21 cellular contexts compared by ENCODE assay signal in the genomic region with DNA sequence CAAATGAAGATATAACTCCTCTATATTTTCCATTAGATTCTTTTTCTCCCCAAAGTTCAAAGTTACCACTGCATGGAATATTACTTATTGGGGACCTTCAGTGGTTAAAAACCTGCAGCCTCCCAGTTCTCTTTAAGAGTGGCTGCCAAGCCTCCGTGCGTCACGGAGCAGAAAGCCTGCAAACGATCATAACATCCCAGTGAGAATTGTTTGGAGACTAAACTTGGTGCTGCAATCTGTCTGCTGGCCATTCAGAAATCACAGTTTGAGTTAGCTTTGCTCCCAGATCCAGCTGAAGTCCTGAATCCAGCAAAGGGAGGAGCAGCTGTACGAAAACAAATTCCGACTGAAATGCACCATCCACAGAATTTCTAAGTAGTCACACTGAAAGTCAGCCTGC.
DNase-seq lines count a peak whose midpoint lies in the region; ATAC-seq, FAIRE-seq and TF ChIP-seq lines count a peak whose summit lies in the region.
"Had no signal": no experiment of that assay in that cellular context is flagged by ENCODE, and none has a peak within 500 bp of the region (broad histone marks: within the 10 kb centered on the region; RNA-seq: fewer than 3 reads in every experiment).

No MANE protein-coding gene starts in this region.

- no peak overlapping the region for H3K4me3 ChIP-seq in rectal smooth muscle tissue (ENCODE audit: low read length)
- H3K4me3 ChIP-seq in endodermal cell (ENCODE audit: low read length): no peak overlapping the region
- H3K4me3 ChIP-seq: skin epidermis had no signal

- WGBS in endodermal cell (ENCODE audit: insufficient coverage in 1 of 2, insufficient read length in 1 of 2), 2 experiments: 82 to 91% methylated on average over 4 to 6 of the region's 6 CpGs

- H3K9me3 Mint-ChIP-seq in endodermal cell: peaks cover 8% of the 10 kb centered on the region
- H3K9me3 Mint-ChIP-seq: activated naive CD4-positive, alpha-beta T cell treated with anti-CD3 and anti-CD28 coated beads, Interleukin-2, amount 50 U/mL, for 24 hours; T-helper 1 cell treated with Interleukin-12 subunit alpha and Interleukin-12 subunit beta and Interleukin-4 antibody, amounts not matched to agents 30 μg/mL and 1 μg/mL, for 36 hours had no signal

- H3K27me3 Mint-ChIP-seq in endodermal cell (ENCODE audit: insufficient read depth): peaks cover 5% of the 10 kb centered on the region

- no peak overlapping the region for H3K27ac Mint-ChIP-seq in endodermal cell
- H3K27ac Mint-ChIP-seq: activated naive CD4-positive, alpha-beta T cell treated with anti-CD3 and anti-CD28 coated beads, Interleukin-2, amount 50 U/mL, for 24 hours; stimulated activated naive CD8-positive, alpha-beta T cell treated with anti-CD3 and anti-CD28 coated beads, Interleukin-15, amount 100 ng/mL, for 72 hours; T-helper 1 cell treated with Interleukin-12 subunit alpha and Interleukin-12 subunit beta and Interleukin-4 antibody, amounts not matched to agents 30 μg/mL and 1 μg/mL, for 36 hours had no signal

- H3K9me3 ChIP-seq in endodermal cell (ENCODE audit: control insufficient read depth, low read length): peaks cover 12% of the 10 kb centered on the region
- H3K9me3 ChIP-seq: Caco-2 had no signal

- H3K27me3 ChIP-seq in rectal smooth muscle tissue (ENCODE audit: control insufficient read depth, insufficient read depth, low read length) (no peaks in the 10 kb centered on the region), endodermal cell (ENCODE audit: control insufficient read depth, insufficient read depth, low read length, poor library complexity, severe bottlenecking) (peaks cover 8% of the 10 kb centered on the region)
- H3K27me3 ChIP-seq: foreskin keratinocyte had no signal

- H3K36me3 ChIP-seq in rectal smooth muscle tissue (ENCODE audit: control insufficient read depth, insufficient read depth, low read length): no peaks in the 10 kb centered on the region
- no peaks in the 10 kb centered on the region for H3K36me3 ChIP-seq in endodermal cell (ENCODE audit: control insufficient read depth, insufficient read depth, low read length)

- TF ChIP-seq CTCF in endodermal cell (conservative IDR thresholded peaks at IDR 0.05): no peak

- H3K27ac ChIP-seq in rectal smooth muscle tissue (ENCODE audit: low read depth, low read length) (peak overlapping the region; percentile 81), endodermal cell (ENCODE audit: low read depth, low read length) (no peak overlapping the region)
- H3K27ac ChIP-seq: foreskin keratinocyte, skin epidermis had no signal

- no peaks in the 10 kb centered on the region for H3K36me3 Mint-ChIP-seq in endodermal cell (ENCODE audit: low read depth)
- H3K36me3 Mint-ChIP-seq: activated naive CD4-positive, alpha-beta T cell treated with anti-CD3 and anti-CD28 coated beads, Interleukin-2, amount 50 U/mL, for 24 hours had no signal

- ATAC-seq in HG03095 (IDR thresholded peaks at IDR 0.05; ENCODE audit: unreplicated experiment): no peak
- ATAC-seq: foreskin keratinocyte; stimulated activated naive CD8-positive, alpha-beta T cell treated with anti-CD3 and anti-CD28 coated beads, Interleukin-15, amount 100 ng/mL, for 72 hours had no signal

- H3K4me1 Mint-ChIP-seq in endodermal cell: no peaks in the 10 kb centered on the region
- H3K4me1 Mint-ChIP-seq: activated naive CD4-positive, alpha-beta T cell treated with anti-CD3 and anti-CD28 coated beads, Interleukin-2, amount 50 U/mL, for 24 hours; stimulated activated naive CD8-positive, alpha-beta T cell treated with anti-CD3 and anti-CD28 coated beads, Interleukin-15, amount 100 ng/mL, for 72 hours had no signal

- H3K9ac ChIP-seq in rectal smooth muscle tissue (ENCODE audit: low read length): no peak overlapping the region
- no peak overlapping the region for H3K9ac ChIP-seq in endodermal cell (ENCODE audit: extremely low read depth, low read length, poor library complexity, severe bottlenecking)

- H3K4me3 Mint-ChIP-seq in endodermal cell: no peak overlapping the region
- H3K4me3 Mint-ChIP-seq: activated naive CD4-positive, alpha-beta T cell treated with anti-CD3 and anti-CD28 coated beads, Interleukin-2, amount 50 U/mL, for 24 hours; neural crest cell; stimulated activated naive CD8-positive, alpha-beta T cell treated with anti-CD3 and anti-CD28 coated beads, Interleukin-15, amount 100 ng/mL, for 72 hours; T-helper 1 cell treated with Interleukin-12 subunit alpha and Interleukin-12 subunit beta and Interleukin-4 antibody, amounts not matched to agents 30 μg/mL and 1 μg/mL, for 36 hours had no signal

- DNase-seq in NCI-H460 (ENCODE audit: extremely low read depth, low read depth) (peak; percentile 63), iris pigment epithelial cell (ENCODE audit: low read depth) (peak; percentile 22), iPS-NIHi11 (ENCODE audit: low spot score) (no peak), endodermal cell (no peak)
- no peak for DNase-seq in stimulated activated CD4-positive, alpha-beta T cell treated with anti-CD3 and anti-CD28 coated beads, Interleukin-12 subunit alpha, Interleukin-12 subunit beta, amount 100 ng/mL, for 4 hours
- DNase-seq: activated CD4-positive, CD25-positive, alpha-beta regulatory T cell treated with anti-CD3 and anti-CD28 coated beads, Interleukin-2, amount 50 U/mL, for 72 hours; activated CD8-positive, alpha-beta memory T cell treated with anti-CD3 and anti-CD28 coated beads, Interleukin-2, amount 50 U/mL, for 4 hours; Caco-2; foreskin keratinocyte; GF-D8; NCI-H2029; NCI-H774; stimulated activated naive CD8-positive, alpha-beta T cell treated with anti-CD3 and anti-CD28 coated beads, Interleukin-15, amount 100 ng/mL, for 72 hours had no signal

- peak; percentile 80 for FAIRE-seq in endometrium (lab: Jason Lieb, UNC)
- FAIRE-seq: colon had no signal

- H3K4me1 ChIP-seq in rectal smooth muscle tissue (ENCODE audit: control insufficient read depth, insufficient read depth, low read length) (peaks cover 17% of the 10 kb centered on the region), endodermal cell (ENCODE audit: control insufficient read depth, insufficient read depth, low read length) (no peaks in the 10 kb centered on the region)
- H3K4me1 ChIP-seq: Caco-2, foreskin keratinocyte had no signal

Comparison
In these comparisons a context has a peak if more than half of its experiments do, and no peak if none do; other contexts are left out.
1. DNase-seq: peak in NCI-H460 (single experiment) and iris pigment epithelial cell (single experiment); none in stimulated activated CD4-positive, alpha-beta T cell treated with anti-CD3 and anti-CD28 coated beads, Interleukin-12 subunit alpha, Interleukin-12 subunit beta, amount 100 ng/mL, for 4 hours (single experiment), iPS-NIHi11 (single experiment) and endodermal cell (single experiment).